Comparison of ENCODE assay signal across 10 cellular contexts in genomic region chr3:101861978-101862421, GRCh38. TPM values are rescaled to one million over a fixed set of nuclear protein-coding genes. Genes with fewer than 3 reads are reported as not detected.
DNase-seq lines count a peak whose midpoint lies in the region; ATAC-seq and TF ChIP-seq lines count a peak whose summit lies in the region.
"Had no signal": no experiment of that assay in that cellular context is flagged by ENCODE, and none has a peak within 500 bp of the region (broad histone marks: within the 10 kb centered on the region; RNA-seq: fewer than 3 reads in every experiment).

No MANE protein-coding gene starts in this region.

- peaks cover 49% of the 10 kb centered on the region for H3K36me3 ChIP-seq in PC-3 (ENCODE audit: low read depth, low read length)
- peaks cover 58% of the 10 kb centered on the region for H3K36me3 ChIP-seq in osteoblast (ENCODE audit: insufficient read depth, low read length)
- H3K36me3 ChIP-seq in lower lobe of right lung: peaks cover 59% of the 10 kb centered on the region

- no peaks in the 10 kb centered on the region for H3F3A ChIP-seq in PC-3 (ENCODE audit: low read length, unreplicated experiment)

- H3K27me3 ChIP-seq in PC-3 (ENCODE audit: low read length) (no peaks in the 10 kb centered on the region), osteoblast (ENCODE audit: insufficient read depth, low read length) (no peaks in the 10 kb centered on the region), lower lobe of right lung (ENCODE audit: low read depth) (no peaks in the 10 kb centered on the region)
- H3K27me3 ChIP-seq: Peyer's patch had no signal

- no peaks in the 10 kb centered on the region for H3K27me3 Mint-ChIP-seq in activated T-cell treated with anti-CD3 and anti-CD28 coated beads, Interleukin-2, amount 50 U/mL, for 72 hours (ENCODE audit: low read depth)
- no peaks in the 10 kb centered on the region for H3K27me3 Mint-ChIP-seq in central memory CD8-positive, alpha-beta T cell

- H3K4me3 ChIP-seq in PC-3 (ENCODE audit: low read length) (no peak overlapping the region), osteoblast (ENCODE audit: insufficient read depth, low read length) (no peak overlapping the region), lower lobe of right lung (no peak overlapping the region)
- H3K4me3 ChIP-seq: Peyer's patch had no signal

- H3K4me1 ChIP-seq in PC-3 (ENCODE audit: insufficient read depth, low read length): peaks cover 13% of the 10 kb centered on the region
- H3K4me1 ChIP-seq in osteoblast (ENCODE audit: insufficient read depth, low read length): peaks cover 11% of the 10 kb centered on the region
- peaks cover 17% of the 10 kb centered on the region for H3K4me1 ChIP-seq in lower lobe of right lung

- intact Hi-C loops in PC-3 (cut with micrococcal nuclease): loop anchor here (5.0 kb wide), 2 partner anchors 50 to 265 kb away; no protein-coding TSS in a partner anchor
- intact Hi-C loops in lower lobe of right lung (cut with DNase I): no loop called here

- peak overlapping the region; percentile 76 for H3K27ac Mint-ChIP-seq in activated T-cell treated with anti-CD3 and anti-CD28 coated beads, Interleukin-2, amount 50 U/mL, for 72 hours
- H3K27ac Mint-ChIP-seq in central memory CD8-positive, alpha-beta T cell (ENCODE audit: low read depth): peak overlapping the region; percentile 47

- H3K9me2 ChIP-seq in PC-3 (replicated peaks; ENCODE audit: low read length): no peaks in the 10 kb centered on the region

- H3K4me2 ChIP-seq in PC-3 (ENCODE audit: low read length) (no peak overlapping the region), osteoblast (ENCODE audit: insufficient read depth, low read length) (no peak overlapping the region)

- BruUV-seq in PC-3 (replicated peaks; lab: Mats Ljungman, UMichigan): no TSS peak

- H3K79me2 ChIP-seq in PC-3 (ENCODE audit: low read length) (no peaks in the 10 kb centered on the region), osteoblast (ENCODE audit: insufficient read depth, low read length) (peaks cover 2% of the 10 kb centered on the region)

- TF ChIP-seq CTCF in PC-3 (conservative IDR thresholded peaks at IDR 0.05; ENCODE audit: low read depth, low read length) (no peak), osteoblast (IDR thresholded peaks at IDR 0.05; ENCODE audit: extremely low read depth, low read depth, low read length) (no peak), lower lobe of right lung (IDR thresholded peaks at IDR 0.05) (no peak)

- H3K9me3 Mint-ChIP-seq in activated T-cell treated with anti-CD3 and anti-CD28 coated beads, Interleukin-2, amount 50 U/mL, for 72 hours: no peaks in the 10 kb centered on the region
- H3K9me3 Mint-ChIP-seq in central memory CD8-positive, alpha-beta T cell: no peaks in the 10 kb centered on the region
- H3K9me3 Mint-ChIP-seq: H9 had no signal

- no peak for DNase-seq in activated T-cell treated with anti-CD3 and anti-CD28 coated beads, Interleukin-2, amount 50 U/mL, for 72 hours
- no peak for DNase-seq in activated T-cell treated with anti-CD3 and anti-CD28 coated beads, Interleukin-2, amount 50 U/mL, for 1 hour
- DNase-seq in PC-3 (no peak), osteoblast (ENCODE audit: insufficient read length, low spot score, missing footprints) (no peak), NCI-H446 treated with DMSO at 0.1 percent for 48 hours (lab: John Stamatoyannopoulos, UW) (no peak), lower lobe of right lung (no peak)
- DNase-seq in central memory CD8-positive, alpha-beta T cell (ENCODE audit: low spot score in 2 of 2): no peak
- DNase-seq: H9, Peyer's patch had no signal

- peaks cover 26% of the 10 kb centered on the region for H4K20me1 ChIP-seq in PC-3 (ENCODE audit: low read length)
- H4K20me1 ChIP-seq in osteoblast (ENCODE audit: insufficient read depth, low read length): peaks cover 13% of the 10 kb centered on the region

- H3K27ac ChIP-seq in PC-3 (ENCODE audit: low read length): peak overlapping the region; percentile 10; the same call in 1 of the 2 replicates
- peak overlapping the region; percentile 23 for H3K27ac ChIP-seq in osteoblast (ENCODE audit: low read depth, low read length)
- H3K27ac ChIP-seq in lower lobe of right lung: no peak overlapping the region
- H3K27ac ChIP-seq: Peyer's patch had no signal

- H3K4me1 Mint-ChIP-seq in activated T-cell treated with anti-CD3 and anti-CD28 coated beads, Interleukin-2, amount 50 U/mL, for 72 hours (ENCODE audit: low read depth): peaks cover 65% of the 10 kb centered on the region
- peaks cover 8% of the 10 kb centered on the region for H3K4me1 Mint-ChIP-seq in central memory CD8-positive, alpha-beta T cell

- ATAC-seq in activated T-cell treated with anti-CD3 and anti-CD28 coated beads, Interleukin-2, amount 50 U/mL, for 72 hours (replicated peaks in 1 of 2): no peak
- ATAC-seq in PC-3: peak; percentile 3
- ATAC-seq in central memory CD8-positive, alpha-beta T cell (replicated peaks; ENCODE audit: extremely low read depth, poor library complexity, severe bottlenecking): no peak
- ATAC-seq in GM19324 (IDR thresholded peaks at IDR 0.05; ENCODE audit: low FRiP score, unreplicated experiment): no peak
- no peak for ATAC-seq in lower lobe of right lung

- H3K4me3 Mint-ChIP-seq in activated T-cell treated with anti-CD3 and anti-CD28 coated beads, Interleukin-2, amount 50 U/mL, for 72 hours: peak overlapping the region in 1 of 2 donors; percentile 13
- H3K4me3 Mint-ChIP-seq in central memory CD8-positive, alpha-beta T cell: no peak overlapping the region
- H3K4me3 Mint-ChIP-seq: H9 had no signal

- no peak overlapping the region for H2AFZ ChIP-seq in PC-3 (ENCODE audit: low read length)
- H2AFZ ChIP-seq in osteoblast (ENCODE audit: low read length): no peak overlapping the region

- H3K36me3 Mint-ChIP-seq in activated T-cell treated with anti-CD3 and anti-CD28 coated beads, Interleukin-2, amount 50 U/mL, for 72 hours (ENCODE audit: insufficient read depth in 2 of 2): peaks cover 23 to 45% of the 10 kb centered on the region in 2 donors
- H3K36me3 Mint-ChIP-seq in central memory CD8-positive, alpha-beta T cell (ENCODE audit: insufficient read depth): peaks cover 59% of the 10 kb centered on the region

- no peaks in the 10 kb centered on the region for H3K9me3 ChIP-seq in PC-3 (ENCODE audit: low read length)
- H3K9me3 ChIP-seq in osteoblast (ENCODE audit: low read depth, low read length): no peaks in the 10 kb centered on the region
- H3K9me3 ChIP-seq in lower lobe of right lung: no peaks in the 10 kb centered on the region
- H3K9me3 ChIP-seq: Peyer's patch had no signal

- H3K9ac ChIP-seq in PC-3 (ENCODE audit: low read length): no peak overlapping the region

- POLR2A ChIA-PET in PC-3 (lab: Charles Lee; ENCODE audit: unreplicated experiment): no interaction called here

- CTCF ChIA-PET in PC-3 (lab: Charles Lee): no interaction called here

RNA-seq across cellular contexts. Expression of gene NFKBIZ, which starts 12.7 kb away (rescaled TPM):
- 100 to 1,000 TPM; 116 to 208 TPM for total RNA-seq in activated T-cell treated with anti-CD3 and anti-CD28 coated beads, Interleukin-2, amount 50 U/mL, for 72 hours
- total RNA-seq in PC-3 (2014; rRNA removed) (63.0 and 70.2 TPM in 2 replicates), osteoblast (51.9 and 55.0 TPM in 2 replicates), lower lobe of right lung (76.2 TPM)
